In the genomic region with DNA sequence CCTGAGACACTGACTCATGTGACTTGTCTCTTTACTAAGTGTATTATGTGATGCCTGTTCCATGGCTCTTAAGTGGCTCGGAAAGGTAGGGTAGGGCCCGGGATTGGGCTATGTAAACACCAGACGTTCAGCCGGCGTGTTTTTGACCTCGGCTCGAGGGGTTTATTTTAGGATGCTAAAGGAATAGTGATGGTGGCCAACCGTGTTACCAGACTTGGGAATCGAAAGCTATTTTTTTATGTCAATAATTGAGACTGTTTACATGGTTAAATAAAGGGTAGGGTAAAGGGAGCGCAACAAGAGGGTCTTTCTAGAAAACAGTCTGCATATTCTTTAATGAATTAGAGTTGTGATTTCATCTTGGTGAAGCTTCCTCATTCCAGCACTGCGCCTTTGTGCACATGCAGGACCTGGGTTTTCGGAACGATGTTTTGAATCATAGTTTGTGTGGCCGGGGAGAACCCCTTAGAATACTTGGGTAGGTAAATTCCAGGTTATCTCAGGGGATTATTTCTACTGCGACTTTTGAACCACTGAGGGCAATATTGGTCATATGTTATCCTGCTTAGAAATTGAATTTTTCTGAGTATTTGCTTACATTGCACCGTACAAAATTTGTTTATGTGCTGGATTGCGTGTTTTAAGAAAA, we compare ENCODE assay signal across 8 cellular contexts. TPM values are rescaled to one million over a fixed set of nuclear protein-coding genes. Genes with fewer than 3 reads are reported as not detected.
DNase-seq lines count a peak whose midpoint lies in the region; ATAC-seq and TF ChIP-seq lines count a peak whose summit lies in the region.

No MANE protein-coding gene starts in this region.

- H3K27me3 Mint-ChIP-seq in activated naive CD8-positive, alpha-beta T cell treated with anti-CD3 and anti-CD28 coated beads, Interleukin-2, amount 50 U/mL, for 24 hours = no peaks in the 10 kb centered on the region

- H3K4me2 ChIP-seq in skeletal muscle satellite cell (ENCODE audit: low read length) = peak overlapping the region; percentile 84

- peaks cover 39% of the 10 kb centered on the region for H3K4me1 Mint-ChIP-seq in activated naive CD8-positive, alpha-beta T cell treated with anti-CD3 and anti-CD28 coated beads, Interleukin-2, amount 50 U/mL, for 24 hours

- peaks cover 16% of the 10 kb centered on the region for H3K4me1 ChIP-seq in ACC112 (ENCODE audit: control insufficient read depth, insufficient read depth, low read length, unreplicated experiment)
- no peaks in the 10 kb centered on the region for H3K4me1 ChIP-seq in iPS DF 6.9 (ENCODE audit: control insufficient read depth, insufficient read depth, low read length)
- H3K4me1 ChIP-seq in skeletal muscle satellite cell (ENCODE audit: control insufficient read depth, insufficient read depth, low read length) = peaks cover 20% of the 10 kb centered on the region

- H3K27ac ChIP-seq in ACC112 (ENCODE audit: low read depth, low read length) = peak overlapping the region; percentile 71
- peak overlapping the region; percentile 96 for H3K27ac ChIP-seq in RWPE1
- H3K27ac ChIP-seq in iPS DF 6.9 (ENCODE audit: low read length) = no peak overlapping the region

- no peaks in the 10 kb centered on the region for H3K36me3 Mint-ChIP-seq in activated naive CD8-positive, alpha-beta T cell treated with anti-CD3 and anti-CD28 coated beads, Interleukin-2, amount 50 U/mL, for 24 hours (ENCODE audit: low read depth)

- no peak for TF ChIP-seq CTCF in RWPE1 (conservative IDR thresholded peaks at IDR 0.05; ENCODE audit: low read depth)

- POLR2A ChIA-PET in RWPE1 (lab: Yijun Ruan, JAX; ENCODE audit: low non-redundant PET) = interaction anchor here (0.6 kb wide), 1 partner anchor 75 kb away, joined by 4 read pairs; no protein-coding TSS in a partner anchor

- no CpG with 5 or more reads among the region's 17 CpGs for WGBS in iPS DF 6.9 (ENCODE audit: insufficient coverage, insufficient read length)

- no peak overlapping the region for H3K4me3 Mint-ChIP-seq in activated naive CD8-positive, alpha-beta T cell treated with anti-CD3 and anti-CD28 coated beads, Interleukin-2, amount 50 U/mL, for 24 hours

- no peaks in the 10 kb centered on the region for H3K9me3 Mint-ChIP-seq in activated naive CD8-positive, alpha-beta T cell treated with anti-CD3 and anti-CD28 coated beads, Interleukin-2, amount 50 U/mL, for 24 hours

- peak overlapping the region; percentile 97 for H3K9ac ChIP-seq in skeletal muscle satellite cell (ENCODE audit: low read depth, low read length)

- ATAC-seq in GM18520 (IDR thresholded peaks at IDR 0.05; ENCODE audit: unreplicated experiment) = peak; percentile 23
- ATAC-seq in HG03378 (IDR thresholded peaks at IDR 0.05; ENCODE audit: unreplicated experiment) = peak; percentile 40
- peak; percentile 44 for ATAC-seq in activated naive CD8-positive, alpha-beta T cell treated with anti-CD3 and anti-CD28 coated beads, Interleukin-2, amount 50 U/mL, for 24 hours

- peak overlapping the region; percentile 99 for H3K4me3 ChIP-seq in ACC112 (ENCODE audit: low read depth, low read length)
- peak overlapping the region; percentile 89; the same call in 1 of the 2 replicates for H3K4me3 ChIP-seq in iPS DF 6.9 (ENCODE audit: low read length)
- peak overlapping the region; percentile 79 for H3K4me3 ChIP-seq in skeletal muscle satellite cell (ENCODE audit: low read length)

- no peaks in the 10 kb centered on the region for H3K36me3 ChIP-seq in ACC112 (ENCODE audit: insufficient read depth, low read length)
- H3K36me3 ChIP-seq in iPS DF 6.9 (ENCODE audit: control insufficient read depth, insufficient read depth, low read length) = no peaks in the 10 kb centered on the region
- no peaks in the 10 kb centered on the region for H3K36me3 ChIP-seq in skeletal muscle satellite cell (ENCODE audit: insufficient read depth, low read length)

- H3K27me3 ChIP-seq in ACC112 (ENCODE audit: insufficient read depth, low read length) (no peaks in the 10 kb centered on the region), iPS DF 6.9 (ENCODE audit: control insufficient read depth, insufficient read depth, low read length) (no peaks in the 10 kb centered on the region), skeletal muscle satellite cell (ENCODE audit: control insufficient read depth, insufficient read depth, low read length) (no peaks in the 10 kb centered on the region)

- peaks cover 57% of the 10 kb centered on the region for H3K79me2 ChIP-seq in ACC112 (ENCODE audit: control insufficient read depth, insufficient read depth, low read length, unreplicated experiment)

- CTCF ChIA-PET in RWPE1 (lab: Yijun Ruan, JAX) = interaction anchor here (1.1 to 1.7 kb wide), 2 partner anchors 134 to 166 kb away, joined by 3 to 4 read pairs; no protein-coding TSS in a partner anchor

- peak overlapping the region; percentile 95 for H3K27ac Mint-ChIP-seq in activated naive CD8-positive, alpha-beta T cell treated with anti-CD3 and anti-CD28 coated beads, Interleukin-2, amount 50 U/mL, for 24 hours

- peak overlapping the region; percentile 89 for H2AFZ ChIP-seq in ACC112 (ENCODE audit: low read length, unreplicated experiment)

- DNase-seq in RWPE1 (ENCODE audit: low spot score) = peak; percentile 10
- DNase-seq in activated naive CD8-positive, alpha-beta T cell treated with anti-CD3 and anti-CD28 coated beads, Interleukin-2, amount 50 U/mL, for 24 hours = peak; percentile 42
- no peak for DNase-seq in iPS DF 6.9 (ENCODE audit: low read depth, low spot score)
- no peak for DNase-seq in ureter (ENCODE audit: low spot score)

- H3K9me3 ChIP-seq in iPS DF 6.9 (ENCODE audit: control insufficient read depth, insufficient read depth, low read length) = no peaks in the 10 kb centered on the region
- no peaks in the 10 kb centered on the region for H3K9me3 ChIP-seq in skeletal muscle satellite cell (replicated peaks; ENCODE audit: low read length)

RNA-seq across cellular contexts. Expression of a gene that starts 1.2 kb away (rescaled TPM):
- 17.7 and 19.5 TPM in 2 replicates for total RNA-seq in skeletal muscle satellite cell (2012; rRNA removed)
- total RNA-seq in ureter = 22.5 TPM

Comparison
In these comparisons a context has a peak if more than half of its experiments do, and no peak if none do; other contexts are left out.
1. DNase-seq: peak in RWPE1 (single experiment) and activated naive CD8-positive, alpha-beta T cell treated with anti-CD3 and anti-CD28 coated beads, Interleukin-2, amount 50 U/mL, for 24 hours (single experiment); none in iPS DF 6.9 (single experiment) and ureter (single experiment).
2. Peak in every context shown above with its lines, with median percentiles within 50 percentile points of each other: H3K4me3 ChIP-seq and ATAC-seq.